1 cellular context compared by ENCODE assay signal in genomic region chr15:85412956-85413854, GRCh38.
TF ChIP-seq lines count a peak whose summit lies in the region.

No MANE protein-coding gene starts in this region.

TF ChIP-seq in GM12878, 131 proteins besides CTCF, POLR2A, EP300 and RAD21 (continued from another document):
- no peak for TF ChIP-seq ZZZ3 (IDR thresholded peaks at IDR 0.05; ENCODE audit: control insufficient read depth, insufficient read length, low read depth)
- 0 out of 2 replicates have a peak, but pooled peaks have one; percentile 21 for TF ChIP-seq PML (IDR thresholded peaks at IDR 0.05; ENCODE audit: low read length)
- TF ChIP-seq KDM1A (IDR thresholded peaks at IDR 0.05; ENCODE audit: borderline replicate concordance): no peak
- peak; percentile 94 for TF ChIP-seq NR2F1 (conservative IDR thresholded peaks at IDR 0.05)
- no peak for TF ChIP-seq ZBTB4 (CRISPR knock-in tag; IDR thresholded peaks at IDR 0.05)
- no peak for TF ChIP-seq MYB (IDR thresholded peaks at IDR 0.05; ENCODE audit: borderline replicate concordance, low read depth, low read length)
- peak; percentile 96 for TF ChIP-seq PAX5 (IDR thresholded peaks at IDR 0.05; ENCODE audit: borderline replicate concordance, low read depth, low read length)
- TF ChIP-seq MEF2A (IDR thresholded peaks at IDR 0.05; ENCODE audit: insufficient read depth, low read depth, low read length): peak; percentile 73; the same call in 1 of the 2 replicates
- TF ChIP-seq CHD1 (IDR thresholded peaks at IDR 0.05; ENCODE audit: low read depth, low read length): no peak
- no peak for TF ChIP-seq HDAC6 (IDR thresholded peaks at IDR 0.05; ENCODE audit: unreplicated experiment)
- TF ChIP-seq KLF5 (IDR thresholded peaks at IDR 0.05; ENCODE audit: partially characterized antibody): no peak
